Comparison of ENCODE assay signal across 8 cellular contexts in genomic region chr11:98062714-98063113, GRCh38.
"Had no signal": no experiment of that assay in that cellular context is flagged by ENCODE, and none has a peak within 500 bp of the region (broad histone marks: within the 10 kb centered on the region; RNA-seq: fewer than 3 reads in every experiment).

No MANE protein-coding gene starts in this region.

- DNase-seq: GDM1, GF-D8 had no signal

- H3K4me3 ChIP-seq: GM12878 had no signal

- ATAC-seq: GM12878 had no signal

- FAIRE-seq: G401.6, GM12878, GM12891, GM12892, GM18507, GM19239 had no signal
